8 cellular contexts compared by ENCODE assay signal in genomic region chr15:72306211-72306785, GRCh38.
DNase-seq lines count a peak whose midpoint lies in the region; ATAC-seq lines count a peak whose summit lies in the region.

No MANE protein-coding gene starts in this region.

- H3K9me3 Mint-ChIP-seq in T-helper 2 cell treated with Interferon-gamma antibody and Interleukin-4, amounts not matched to agents 5 μg/mL and 100 μg/mL, for 36 hours, result no peaks in the 10 kb centered on the region
- H3K9me3 Mint-ChIP-seq in central memory CD8-positive, alpha-beta T cell, result no peaks in the 10 kb centered on the region

- no peak overlapping the region for H3K4me3 Mint-ChIP-seq in T-helper 2 cell treated with Interferon-gamma antibody and Interleukin-4, amounts not matched to agents 5 μg/mL and 100 μg/mL, for 36 hours
- H3K4me3 Mint-ChIP-seq in central memory CD8-positive, alpha-beta T cell, result no peak overlapping the region

- H3K4me1 Mint-ChIP-seq in T-helper 2 cell treated with Interferon-gamma antibody and Interleukin-4, amounts not matched to agents 5 μg/mL and 100 μg/mL, for 36 hours (ENCODE audit: low read depth), result no peaks in the 10 kb centered on the region
- peaks cover 11% of the 10 kb centered on the region for H3K4me1 Mint-ChIP-seq in central memory CD8-positive, alpha-beta T cell

- no peaks in the 10 kb centered on the region for H3K27me3 Mint-ChIP-seq in T-helper 2 cell treated with Interferon-gamma antibody and Interleukin-4, amounts not matched to agents 5 μg/mL and 100 μg/mL, for 36 hours (ENCODE audit: low read depth)
- H3K27me3 Mint-ChIP-seq in central memory CD8-positive, alpha-beta T cell, result no peaks in the 10 kb centered on the region

- no peak overlapping the region for H3K27ac Mint-ChIP-seq in T-helper 2 cell treated with Interferon-gamma antibody and Interleukin-4, amounts not matched to agents 5 μg/mL and 100 μg/mL, for 36 hours
- H3K27ac Mint-ChIP-seq in central memory CD8-positive, alpha-beta T cell (ENCODE audit: low read depth), result peak overlapping the region; percentile 33

- DNase-seq in activated CD4-positive, CD25-positive, alpha-beta regulatory T cell treated with anti-CD3 and anti-CD28 coated beads, Interleukin-2, amount 50 U/mL, for 72 hours, result no peak
- peak; percentile 10 for DNase-seq in T-helper 2 cell treated with Interferon-gamma antibody and Interleukin-4, amounts not matched to agents 5 μg/mL and 100 μg/mL, for 36 hours (ENCODE audit: low spot score)
- peak; percentile 22 to 58 for DNase-seq in central memory CD8-positive, alpha-beta T cell (ENCODE audit: low spot score in 2 of 2)
- DNase-seq in retina, result peak; percentile 38
- no peak for DNase-seq in NCI-H1092 treated with DMSO at 0.1 percent for 48 hours (lab: John Stamatoyannopoulos, UW)
- DNase-seq in GM03348 (ENCODE audit: low spot score), result no peak

- peak; percentile 56 to 58 for ATAC-seq in activated CD4-positive, CD25-positive, alpha-beta regulatory T cell treated with anti-CD3 and anti-CD28 coated beads, Interleukin-2, amount 50 U/mL, for 24 hours
- peak; percentile 89 for ATAC-seq in central memory CD8-positive, alpha-beta T cell (replicated peaks; ENCODE audit: extremely low read depth, poor library complexity, severe bottlenecking)
- no peak for ATAC-seq in HG03039 (IDR thresholded peaks at IDR 0.05; ENCODE audit: unreplicated experiment)

- no peaks in the 10 kb centered on the region for H3K36me3 Mint-ChIP-seq in T-helper 2 cell treated with Interferon-gamma antibody and Interleukin-4, amounts not matched to agents 5 μg/mL and 100 μg/mL, for 36 hours (ENCODE audit: low read depth)
- H3K36me3 Mint-ChIP-seq in central memory CD8-positive, alpha-beta T cell (ENCODE audit: insufficient read depth), result peaks cover 3% of the 10 kb centered on the region

Comparison
In these comparisons a context has a peak if more than half of its experiments do, and no peak if none do; other contexts are left out.
1. DNase-seq: peak in T-helper 2 cell treated with Interferon-gamma antibody and Interleukin-4, amounts not matched to agents 5 μg/mL and 100 μg/mL, for 36 hours (single experiment), central memory CD8-positive, alpha-beta T cell (2 of 2) and retina (single experiment); none in activated CD4-positive, CD25-positive, alpha-beta regulatory T cell treated with anti-CD3 and anti-CD28 coated beads, Interleukin-2, amount 50 U/mL, for 72 hours (single experiment), NCI-H1092 treated with DMSO at 0.1 percent for 48 hours (single experiment) and GM03348 (single experiment).